1 cellular context compared by ENCODE assay signal in genomic region chr11:58905716-58906547, GRCh38.
TF ChIP-seq lines count a peak whose summit lies in the region.

No MANE protein-coding gene starts in this region.

TF ChIP-seq in H1, 55 proteins besides CTCF, POLR2A, EP300 and RAD21 (continued from another document):
- TF ChIP-seq CHD7 (IDR thresholded peaks at IDR 0.05; ENCODE audit: insufficient replicate concordance, low read length) (no peak), TEAD4 (IDR thresholded peaks at IDR 0.05; ENCODE audit: low read depth, low read length) (no peak), KDM4A (IDR thresholded peaks at IDR 0.05; ENCODE audit: low read depth, low read length, severe bottlenecking) (no peak), SAP30 (IDR thresholded peaks at IDR 0.05; ENCODE audit: insufficient read depth, insufficient replicate concordance, low read length) (no peak), TCF12 (IDR thresholded peaks at IDR 0.05; ENCODE audit: low read depth, low read length) (peak; percentile 96; the same call in 1 of the 2 replicates), SRF (IDR thresholded peaks at IDR 0.05; ENCODE audit: low read depth, low read length) (no peak), CBX5 (IDR thresholded peaks at IDR 0.05; ENCODE audit: low read depth, low read length) (no peak), POLR2AphosphoS5 (IDR thresholded peaks at IDR 0.05; ENCODE audit: low read depth, low read length) (no peak; the same call in 1 of the 2 replicates), CREB1 (IDR thresholded peaks at IDR 0.05) (no peak), SIN3A (conservative IDR thresholded peaks at IDR 0.05 in 1 of 2, IDR thresholded peaks at IDR 0.05 in 1 of 2; ENCODE audit: low read depth in 1 of 2, low read length in 2 of 2) (peak; percentile 71 to 81; a peak in 1 of 4 replicates), USF2 (IDR thresholded peaks at IDR 0.05; ENCODE audit: low read length) (no peak), GTF2F1 (IDR thresholded peaks at IDR 0.05; ENCODE audit: borderline replicate concordance, low read depth, low read length) (0 out of 2 replicates have a peak, but pooled peaks have one; percentile 23), HDAC2 (IDR thresholded peaks at IDR 0.05; ENCODE audit: borderline replicate concordance in 1 of 2, low read depth in 2 of 2, low read length in 2 of 2) (peak in 1 of 2 experiments; percentile 93; a peak in 2 of 4 replicates), FOSL1 (IDR thresholded peaks at IDR 0.05; ENCODE audit: insufficient read depth, low read depth, low read length) (no peak), SP4 (IDR thresholded peaks at IDR 0.05; ENCODE audit: low read length) (no peak), KDM1A (IDR thresholded peaks at IDR 0.05; ENCODE audit: borderline replicate concordance, low read length) (peak; percentile 80), BCL11A (IDR thresholded peaks at IDR 0.05; ENCODE audit: low read depth in 2 of 2, low read length in 2 of 2) (no peak), GABPA (IDR thresholded peaks at IDR 0.05; ENCODE audit: borderline replicate concordance, insufficient read depth, low read length) (no peak), RBBP5 (IDR thresholded peaks at IDR 0.05; ENCODE audit: borderline replicate concordance, low read depth, low read length) (no peak), RNF2 (IDR thresholded peaks at IDR 0.05; ENCODE audit: borderline replicate concordance, low read depth, low read length, missing control alignments, poor library complexity, severe bottlenecking) (no peak), SP1 (IDR thresholded peaks at IDR 0.05; ENCODE audit: low read depth, low read length) (peak; percentile 97), BACH1 (IDR thresholded peaks at IDR 0.05; ENCODE audit: low read length) (no peak), SIX5 (IDR thresholded peaks at IDR 0.05; ENCODE audit: low read depth, low read length) (no peak), E2F6 (IDR thresholded peaks at IDR 0.05) (peak; percentile 100), TAF7 (optimal IDR thresholded peaks at IDR 0.05; ENCODE audit: borderline replicate concordance, low read depth, low read length) (no peak), SP2 (IDR thresholded peaks at IDR 0.05; ENCODE audit: low read length) (peak; percentile 58), JUN (IDR thresholded peaks at IDR 0.05; ENCODE audit: low read depth, low read length) (no peak), BRCA1 (IDR thresholded peaks at IDR 0.05; ENCODE audit: low read depth, low read length) (no peak), ATF3 (IDR thresholded peaks at IDR 0.05; ENCODE audit: insufficient read depth, low read depth, low read length) (no peak), KDM5A (IDR thresholded peaks at IDR 0.05; ENCODE audit: low read length) (no peak), SUZ12 (IDR thresholded peaks at IDR 0.05; ENCODE audit: low read length) (no peak)
